In genomic region chr9:133570681-133571080, GRCh38 we compare ENCODE assay signal across 21 cellular contexts. TPM values are rescaled to one million over a fixed set of nuclear protein-coding genes. Genes with fewer than 3 reads are reported as not detected.
"Had no signal": no experiment of that assay in that cellular context is flagged by ENCODE, and none has a peak within 500 bp of the region (broad histone marks: within the 10 kb centered on the region; RNA-seq: fewer than 3 reads in every experiment).

No MANE protein-coding gene starts in this region.

- ATAC-seq: K562, Panc1, PC-3 had no signal

- H3K4me3 Mint-ChIP-seq: IgD-negative memory B cell had no signal

- H3K9me3 Mint-ChIP-seq: IgD-negative memory B cell had no signal

- H3K4me2 ChIP-seq: KMS-11, SK-N-SH had no signal

- H3K27ac Mint-ChIP-seq: IgD-negative memory B cell had no signal

- H3K36me3 Mint-ChIP-seq: IgD-negative memory B cell had no signal

- H3K27ac ChIP-seq: KMS-11, RWPE1 had no signal

- DNase-seq: Kasumi-1, MM.1S, NCI-H1092 treated with DMSO at 0.1 percent for 48 hours, NCI-H1436, NCI-H187, NCI-H2081 treated with DMSO at 0.1 percent for 48 hours, NCI-H2171, NCI-H226, NCI-H774, PC-3, SHP77 had no signal

- H3K4me3 ChIP-seq: K562 had no signal

- H3K9me3 ChIP-seq: SK-N-SH had no signal

- H3K9ac ChIP-seq: KMS-11, SK-N-SH had no signal

RNA-seq across cellular contexts. Expression of gene ADAMTSL2, which starts 36.2 kb away (rescaled TPM):
- total RNA-seq: HT1080, PC-3 had no signal
- polyA plus RNA-seq: IgD-negative memory B cell, K562 had no signal

RNA-seq across cellular contexts. Expression of gene FAM163B, which starts 38.5 kb away (rescaled TPM):
- total RNA-seq: HT1080, K562, M059J, PC-3, SK-MEL-5 had no signal
- polyA plus RNA-seq: IgD-negative memory B cell, K562 had no signal

RNA-seq across cellular contexts. Expression of gene MYMK, which starts 45.9 kb away (rescaled TPM):
- total RNA-seq: HT1080, K562, M059J, OCI-LY7, PC-3, SK-MEL-5 had no signal
- polyA plus RNA-seq: IgD-negative memory B cell, K562, SK-N-SH had no signal
